In the genomic region with DNA sequence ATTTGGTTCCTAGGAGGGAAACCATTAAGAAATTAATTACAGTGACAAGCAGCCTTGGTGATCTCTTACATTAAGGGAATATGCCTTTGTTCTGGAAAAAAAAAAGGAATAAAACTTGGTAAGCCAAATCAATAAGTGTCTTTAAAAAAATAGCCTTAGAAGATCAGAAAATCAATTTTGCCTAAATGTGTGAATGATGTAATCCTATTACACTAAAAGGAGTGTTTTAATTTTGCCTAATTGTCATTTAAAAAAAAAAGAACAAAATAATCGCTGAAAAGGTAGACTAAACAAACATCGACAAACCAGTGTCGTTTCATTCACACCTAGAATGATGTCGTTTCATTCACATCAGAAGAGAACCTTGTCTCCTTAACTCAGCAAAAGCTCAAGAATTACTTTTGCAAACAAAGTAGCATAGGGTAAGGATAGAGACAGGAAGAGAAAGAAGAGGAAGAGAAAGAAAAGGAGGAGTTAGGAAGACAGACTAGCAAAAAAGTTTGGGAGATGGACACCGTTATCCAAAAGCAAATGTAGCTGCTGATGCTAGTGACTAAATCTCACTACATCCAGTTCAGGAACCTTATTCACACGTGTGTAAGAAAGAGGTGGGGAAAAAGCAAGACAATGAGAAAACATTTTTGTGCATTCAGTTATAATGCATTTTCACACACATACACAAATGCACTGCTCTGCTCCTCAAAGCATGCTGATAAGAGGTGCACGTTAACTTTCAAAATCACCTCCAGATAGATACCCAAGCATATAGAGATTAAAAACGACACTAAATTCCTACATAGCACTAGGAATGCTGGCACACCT, we compare ENCODE assay signal across 8 cellular contexts.
DNase-seq lines count a peak whose midpoint lies in the region; ATAC-seq and TF ChIP-seq lines count a peak whose summit lies in the region.

No MANE protein-coding gene starts in this region.

- peaks cover 34% of the 10 kb centered on the region for H3K4me1 ChIP-seq in Caco-2
- peaks cover 16% of the 10 kb centered on the region for H3K4me1 ChIP-seq in ectodermal cell (ENCODE audit: control insufficient read depth, insufficient read depth, low read length)
- H3K4me1 ChIP-seq in neuronal stem cell (ENCODE audit: control insufficient read depth in 2 of 2, insufficient read depth in 1 of 2, low read depth in 1 of 2, low read length in 2 of 2): peaks cover 2 to 10% of the 10 kb centered on the region in 2 donors

- no peak overlapping the region for H2BK15ac ChIP-seq in neuronal stem cell (ENCODE audit: low read length)

- H4K8ac ChIP-seq in neuronal stem cell (ENCODE audit: low read depth, low read length): no peak overlapping the region

- H3K9me3 Mint-ChIP-seq in Caco-2 (ENCODE audit: unreplicated experiment): no peaks in the 10 kb centered on the region

- no peak overlapping the region for H3K14ac ChIP-seq in neuronal stem cell (ENCODE audit: low read length)

- H3K4me3 Mint-ChIP-seq in Caco-2 (ENCODE audit: unreplicated experiment): peak overlapping the region; percentile 60

- H3K18ac ChIP-seq in neuronal stem cell (ENCODE audit: low read length): no peak overlapping the region

- no peak overlapping the region for H2BK12ac ChIP-seq in neuronal stem cell (ENCODE audit: low read length)

- peak overlapping the region; percentile 77 for H2AFZ ChIP-seq in neuronal stem cell (ENCODE audit: low read length)

- H3K4ac ChIP-seq in neuronal stem cell (ENCODE audit: low read length): no peak overlapping the region

- no peak overlapping the region for H3K4me2 ChIP-seq in neuronal stem cell (ENCODE audit: insufficient read depth, low read length, poor library complexity, severe bottlenecking)

- TF ChIP-seq CTCF in Caco-2 (IDR thresholded peaks at IDR 0.05; ENCODE audit: insufficient read depth in 1 of 2, low read depth in 1 of 2, low read length in 1 of 2, severe bottlenecking in 1 of 2, unreplicated experiment in 1 of 2): no peak

- no peak overlapping the region for H2BK5ac ChIP-seq in neuronal stem cell (ENCODE audit: low read length)

- POLR2A ChIA-PET in Caco-2 (lab: Charles Lee): no interaction called here

- H3K9ac ChIP-seq in neuronal stem cell (ENCODE audit: low read depth, low read length, poor library complexity): no peak overlapping the region

- H3K36me3 ChIP-seq in Caco-2 (ENCODE audit: control insufficient read depth, insufficient read depth, low read length): no peaks in the 10 kb centered on the region
- no peaks in the 10 kb centered on the region for H3K36me3 ChIP-seq in ectodermal cell (ENCODE audit: control insufficient read depth, insufficient read depth, low read length)
- H3K36me3 ChIP-seq in neuronal stem cell (replicated peaks in 1 of 2; ENCODE audit: control insufficient read depth in 2 of 2, insufficient read depth in 2 of 2, low read length in 2 of 2): no peaks in the 10 kb centered on the region

- H2BK120ac ChIP-seq in neuronal stem cell (ENCODE audit: low read depth, low read length): no peak overlapping the region

- BruUV-seq in Caco-2 (replicated peaks; lab: Mats Ljungman, UMichigan): no TSS peak

- DNase-seq in Caco-2 (no peak), NAMALWA (ENCODE audit: low spot score) (peak; percentile 34), neuronal stem cell (ENCODE audit: low spot score) (no peak), LoVo (ENCODE audit: low spot score) (no peak), cerebellar nuclear complex (lab: John Stamatoyannopoulos, UW) (no peak), NCI-H82 treated with DMSO at 0.1 percent for 48 hours (lab: John Stamatoyannopoulos, UW; ENCODE audit: unreplicated experiment) (no peak)

- H3K27ac ChIP-seq in ectodermal cell (ENCODE audit: insufficient read depth, low read depth, low read length, poor library complexity, severe bottlenecking) (peak overlapping the region; percentile 38), neuronal stem cell (replicated peaks; ENCODE audit: low read length) (no peak overlapping the region)

- H3K27ac Mint-ChIP-seq in Caco-2 (ENCODE audit: unreplicated experiment): no peak overlapping the region

- no peak overlapping the region for H3K23ac ChIP-seq in neuronal stem cell (ENCODE audit: low read depth, low read length, poor library complexity)

- no peaks in the 10 kb centered on the region for H3K36me3 Mint-ChIP-seq in Caco-2 (ENCODE audit: insufficient read depth, unreplicated experiment)

- H3K4me3 ChIP-seq in Caco-2 (ENCODE audit: low read depth, low read length) (no peak overlapping the region), ectodermal cell (ENCODE audit: insufficient read depth, low read depth, low read length) (no peak overlapping the region), neuronal stem cell (ENCODE audit: low read length in 2 of 2) (peak overlapping the region in 1 of 2 donors; percentile 33)

- no peaks in the 10 kb centered on the region for H3K27me3 Mint-ChIP-seq in Caco-2 (ENCODE audit: insufficient read depth, unreplicated experiment)

- H2AK5ac ChIP-seq in neuronal stem cell (ENCODE audit: low read depth, low read length): no peak overlapping the region

- no peak for ATAC-seq in GM21786 (IDR thresholded peaks at IDR 0.05; ENCODE audit: unreplicated experiment)

- intact Hi-C loops in Caco-2 (cut with micrococcal nuclease; ENCODE audit: unreplicated experiment): loop anchor here (1.0 to 10.0 kb wide), 4 partner anchors 10 to 530 kb away; no protein-coding TSS in a partner anchor

- no peaks in the 10 kb centered on the region for H3K9me3 ChIP-seq in Caco-2
- H3K9me3 ChIP-seq in ectodermal cell (ENCODE audit: control insufficient read depth, low read length): no peaks in the 10 kb centered on the region
- no peaks in the 10 kb centered on the region for H3K9me3 ChIP-seq in neuronal stem cell (replicated peaks in 1 of 2; ENCODE audit: control insufficient read depth in 2 of 2, insufficient read depth in 1 of 2, low read depth in 1 of 2, low read length in 2 of 2)

- H4K91ac ChIP-seq in neuronal stem cell (ENCODE audit: low read depth, low read length, poor library complexity): no peak overlapping the region

- no peaks in the 10 kb centered on the region for H3K79me1 ChIP-seq in neuronal stem cell (ENCODE audit: low read depth, low read length)

- H3K27me3 ChIP-seq in Caco-2 (replicated peaks; ENCODE audit: control insufficient read depth, insufficient read depth, low read length) (no peaks in the 10 kb centered on the region), ectodermal cell (ENCODE audit: control insufficient read depth, insufficient read depth, low read length, poor library complexity, severe bottlenecking) (no peaks in the 10 kb centered on the region), neuronal stem cell (ENCODE audit: control insufficient read depth in 3 of 3, insufficient read depth in 3 of 3, low read depth in 1 of 3, low read length in 3 of 3) (no peaks in the 10 kb centered on the region)

- WGBS in ectodermal cell, 2 experiments: 62 to 63% methylated on average over 7 to 8 of the region's 8 CpGs
- no CpG with 5 or more reads among the region's 8 CpGs for WGBS in neuronal stem cell (ENCODE audit: extremely low coverage in 2 of 2, insufficient read length in 2 of 2, insufficient replicate concordance in 1 of 2), 2 donors

- H3K4me1 Mint-ChIP-seq in Caco-2 (ENCODE audit: low read depth, unreplicated experiment): peaks cover 13% of the 10 kb centered on the region

- CTCF ChIA-PET in Caco-2 (lab: Charles Lee): no interaction called here
